In genomic region chr13:79480954-79481684, GRCh38 we compare ENCODE assay signal across 1 cellular context.
TF ChIP-seq lines count a peak whose summit lies in the region.

Gene NDFIP2 (plus strand): TSS chr13:79481155. CDS start chr13:79481204, 49 bp downstream.

TF ChIP-seq in HepG2, 621 proteins besides CTCF, POLR2A, EP300 and RAD21 (continued from another document and continues in another):
- no peak for TF ChIP-seq ZBTB39 (CRISPR knock-in tag; IDR thresholded peaks at IDR 0.05)
- no peak for TF ChIP-seq NR3C1 (CRISPR knock-in tag; IDR thresholded peaks at IDR 0.05)
- TF ChIP-seq ZHX1 (CRISPR knock-in tag; IDR thresholded peaks at IDR 0.05; ENCODE audit: low read depth) = peak; percentile 79; the same call in 1 of the 2 replicates
- TF ChIP-seq RELA (CRISPR knock-in tag; IDR thresholded peaks at IDR 0.05) = 0 out of 2 replicates have a peak, but pooled peaks have one; percentile 39
- no peak for TF ChIP-seq MLX (CRISPR knock-in tag; IDR thresholded peaks at IDR 0.05)
- no peak for TF ChIP-seq ZNF17 (CRISPR knock-in tag; IDR thresholded peaks at IDR 0.05)
- peak; percentile 92 for TF ChIP-seq CSRNP1 (CRISPR knock-in tag; IDR thresholded peaks at IDR 0.05)
- TF ChIP-seq ZBTB7A (CRISPR knock-in tag; IDR thresholded peaks at IDR 0.05) = no peak
- peak; percentile 49; the same call in 1 of the 3 replicates for TF ChIP-seq MXI1 (IDR thresholded peaks at IDR 0.05; ENCODE audit: borderline replicate concordance, low read depth, low read length)
- TF ChIP-seq ZNF652 (CRISPR knock-in tag; IDR thresholded peaks at IDR 0.05; ENCODE audit: borderline replicate concordance, low read depth) = no peak
- peak in 1 of 2 experiments; percentile 69; a peak in 2 of 4 replicates for TF ChIP-seq KLF16 (CRISPR knock-in tag; IDR thresholded peaks at IDR 0.05)
- TF ChIP-seq ZNF10 (CRISPR knock-in tag; IDR thresholded peaks at IDR 0.05; ENCODE audit: borderline replicate concordance, low read depth) = no peak
- no peak for TF ChIP-seq ATF1 (CRISPR knock-in tag; IDR thresholded peaks at IDR 0.05)
- TF ChIP-seq STAG1 (CRISPR knock-in tag; IDR thresholded peaks at IDR 0.05) = no peak; the same call in 1 of the 2 replicates
- no peak for TF ChIP-seq ZNF3 (CRISPR knock-in tag; IDR thresholded peaks at IDR 0.05)
- no peak for TF ChIP-seq ATM (IDR thresholded peaks at IDR 0.05; ENCODE audit: borderline replicate concordance)
- TF ChIP-seq HNRNPL (IDR thresholded peaks at IDR 0.05; ENCODE audit: low read depth, low read length) = no peak
- TF ChIP-seq SETDB1 (CRISPR knock-in tag; IDR thresholded peaks at IDR 0.05; ENCODE audit: borderline replicate concordance) = no peak
- TF ChIP-seq WIZ (CRISPR knock-in tag; IDR thresholded peaks at IDR 0.05) = peak; percentile 71; the same call in 1 of the 2 replicates
- no peak; the same call in 1 of the 2 replicates for TF ChIP-seq IRX3 (CRISPR knock-in tag; IDR thresholded peaks at IDR 0.05; ENCODE audit: borderline replicate concordance, low read depth)
- TF ChIP-seq TAF1 (CRISPR knock-in tag; IDR thresholded peaks at IDR 0.05) = peak; percentile 87
- no peak for TF ChIP-seq ZBTB8A (CRISPR knock-in tag; IDR thresholded peaks at IDR 0.05; ENCODE audit: borderline replicate concordance, low read depth)
- no peak for TF ChIP-seq ZNF143 (CRISPR knock-in tag; IDR thresholded peaks at IDR 0.05)
- TF ChIP-seq PHF8 (CRISPR knock-in tag; IDR thresholded peaks at IDR 0.05) = peak; percentile 92
- TF ChIP-seq ZSCAN30 (CRISPR knock-in tag; IDR thresholded peaks at IDR 0.05) = no peak
- TF ChIP-seq PHF5A (CRISPR knock-in tag; IDR thresholded peaks at IDR 0.05; ENCODE audit: low read depth, unreplicated experiment) = no peak
- peak; percentile 63; the same call in 1 of the 2 replicates for TF ChIP-seq BATF2 (CRISPR knock-in tag; IDR thresholded peaks at IDR 0.05)
- TF ChIP-seq CHD4 (IDR thresholded peaks at IDR 0.05; ENCODE audit: borderline replicate concordance, low read length) = no peak
- peak; percentile 85 for TF ChIP-seq SAP130 (CRISPR knock-in tag; IDR thresholded peaks at IDR 0.05; ENCODE audit: low read depth)
- TF ChIP-seq ZBTB44 (CRISPR knock-in tag; IDR thresholded peaks at IDR 0.05) = no peak
- peak; percentile 90 for TF ChIP-seq ZNF598 (CRISPR knock-in tag; IDR thresholded peaks at IDR 0.05; ENCODE audit: borderline replicate concordance)
- TF ChIP-seq SRSF9 (IDR thresholded peaks at IDR 0.05; ENCODE audit: borderline replicate concordance, insufficient read depth, low read depth, low read length, poor library complexity, severe bottlenecking) = no peak
- TF ChIP-seq ZNF414 (CRISPR knock-in tag; IDR thresholded peaks at IDR 0.05) = no peak
- TF ChIP-seq KAT7 (CRISPR knock-in tag; IDR thresholded peaks at IDR 0.05; ENCODE audit: borderline replicate concordance) = peak; percentile 78; the same call in 1 of the 2 replicates
- TF ChIP-seq ATF7-NPFF (CRISPR knock-in tag; IDR thresholded peaks at IDR 0.05; ENCODE audit: low read depth) = 0 out of 2 replicates have a peak, but pooled peaks have one; percentile 19
- 0 out of 2 replicates have a peak, but pooled peaks have one; percentile 2 for TF ChIP-seq CREB1 (IDR thresholded peaks at IDR 0.05)
- no peak for TF ChIP-seq CREB1 (CRISPR knock-in tag; IDR thresholded peaks at IDR 0.05)
- peak; percentile 89; the same call in 1 of the 2 replicates for TF ChIP-seq MTERF4 (CRISPR knock-in tag; IDR thresholded peaks at IDR 0.05)
- TF ChIP-seq PRDM15 (CRISPR knock-in tag; IDR thresholded peaks at IDR 0.05) = 0 out of 2 replicates have a peak, but pooled peaks have one; percentile 18
- TF ChIP-seq KDM6A (CRISPR knock-in tag; IDR thresholded peaks at IDR 0.05; ENCODE audit: low read depth) = no peak
- TF ChIP-seq TEAD3 (CRISPR knock-in tag; optimal IDR thresholded peaks at IDR 0.05; ENCODE audit: borderline replicate concordance) = no peak
- peak; percentile 54; the same call in 1 of the 2 replicates for TF ChIP-seq ZNF776 (CRISPR knock-in tag; IDR thresholded peaks at IDR 0.05)
- no peak for TF ChIP-seq REXO4 (CRISPR knock-in tag; IDR thresholded peaks at IDR 0.05; ENCODE audit: borderline replicate concordance)
- no peak for TF ChIP-seq FOSL2 (CRISPR knock-in tag; IDR thresholded peaks at IDR 0.05)
- TF ChIP-seq BCL6 (CRISPR knock-in tag; IDR thresholded peaks at IDR 0.05) = peak; percentile 30; the same call in 1 of the 2 replicates
- no peak for TF ChIP-seq ARNT (IDR thresholded peaks at IDR 0.05)
- 0 out of 2 replicates have a peak, but pooled peaks have one; percentile 27 for TF ChIP-seq TFE3 (CRISPR knock-in tag; IDR thresholded peaks at IDR 0.05)
- TF ChIP-seq STAT5B (CRISPR knock-in tag; IDR thresholded peaks at IDR 0.05) = no peak
- peak; percentile 82 for TF ChIP-seq YEATS4 (CRISPR knock-in tag; IDR thresholded peaks at IDR 0.05; ENCODE audit: borderline replicate concordance)
- TF ChIP-seq MAX (IDR thresholded peaks at IDR 0.05) = peak; percentile 57
- 0 out of 2 replicates have a peak, but pooled peaks have one; percentile 19 for TF ChIP-seq JUN (CRISPR knock-in tag; IDR thresholded peaks at IDR 0.05)
